11 cellular contexts compared by ENCODE assay signal in the genomic region with DNA sequence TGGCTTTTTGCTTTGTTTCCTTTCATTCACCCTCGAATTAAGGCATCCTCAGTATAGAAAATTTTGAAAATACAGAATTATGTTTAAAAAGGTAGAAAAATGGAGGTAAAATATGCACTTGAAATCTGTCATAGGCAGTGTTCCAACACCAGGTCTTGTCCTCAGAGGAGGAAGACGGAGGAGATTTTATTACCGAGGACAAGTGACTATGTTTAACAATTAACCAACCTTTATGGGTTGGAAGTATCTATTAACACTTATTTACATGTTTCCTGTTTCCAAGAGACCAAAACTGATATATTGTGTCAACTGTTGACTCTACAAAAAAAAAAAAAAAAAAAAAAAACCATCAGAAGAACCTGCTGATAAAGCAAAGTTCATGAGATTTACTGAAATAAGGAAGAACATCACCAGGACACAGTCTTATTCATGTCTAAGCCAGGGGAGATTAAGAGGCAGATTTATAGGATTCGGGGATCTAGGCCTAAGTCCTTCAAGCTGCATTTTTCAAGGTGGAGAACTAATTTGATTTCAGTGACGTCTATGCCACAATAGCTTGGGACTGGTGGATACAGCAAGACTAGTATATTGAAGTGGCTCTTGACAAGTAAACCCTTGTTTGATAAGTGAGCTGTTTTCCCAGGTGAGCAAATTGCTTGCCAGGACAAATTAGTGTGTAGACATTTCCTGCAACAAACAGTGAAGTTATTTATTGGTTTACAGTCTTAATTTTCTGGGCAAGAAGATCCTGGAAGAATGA.
DNase-seq lines count a peak whose midpoint lies in the region; ATAC-seq, FAIRE-seq and TF ChIP-seq lines count a peak whose summit lies in the region.
"Had no signal": no experiment of that assay in that cellular context is flagged by ENCODE, and none has a peak within 500 bp of the region (broad histone marks: within the 10 kb centered on the region; RNA-seq: fewer than 3 reads in every experiment).

No MANE protein-coding gene starts in this region.

- H3K36me3 ChIP-seq in HepG2 (replicated peaks in 1 of 2; ENCODE audit: control insufficient read depth in 1 of 2, insufficient read depth in 2 of 2, low read length in 2 of 2) (no peaks in the 10 kb centered on the region), right lobe of liver (peaks cover 0 to 11% (median 0%) of the 10 kb centered on the region in 4 donors), body of pancreas (replicated peaks in 1 of 2; ENCODE audit: insufficient read depth in 1 of 2, low read depth in 2 of 2) (no peaks in the 10 kb centered on the region), mucosa of descending colon (ENCODE audit: low read depth) (no peaks in the 10 kb centered on the region), aorta (ENCODE audit: control insufficient read depth in 1 of 2, insufficient read depth in 2 of 2, low read length in 1 of 2) (no peaks in the 10 kb centered on the region), MM.1S (replicated peaks; ENCODE audit: insufficient read depth, low read length) (no peaks in the 10 kb centered on the region)

- WGBS in HepG2 (ENCODE audit: low lambda C conversion rate), result 81% methylated on average over 5 of the region's 5 CpGs
- WGBS in right lobe of liver (ENCODE audit: insufficient coverage, low coverage, low lambda C conversion rate, missing lambda C conversion rate), result 51% methylated on average over 5 of the region's 5 CpGs
- WGBS in body of pancreas, 2 donors, result 37 to 49% methylated on average over 5 of the region's 5 CpGs
- 59 to 63% methylated on average over 5 of the region's 5 CpGs for WGBS in aorta, 2 donors

- ATAC-seq in HepG2, result no peak
- no peak for ATAC-seq in right lobe of liver
- ATAC-seq in body of pancreas, result peak; percentile 47
- peak; percentile 70 for ATAC-seq in mucosa of descending colon
- ATAC-seq in aorta (ENCODE audit: low FRiP score), result no peak
- ATAC-seq in HG02763 (IDR thresholded peaks at IDR 0.05; ENCODE audit: unreplicated experiment), result no peak
- no peak for ATAC-seq in HG02759 (IDR thresholded peaks at IDR 0.05; ENCODE audit: unreplicated experiment)
- ATAC-seq: activated CD8-positive, alpha-beta T cell treated with anti-CD3 and anti-CD28 coated beads, Interleukin-2, amount 10 ng/mL, durations not matched to agents 7 days and 5 days had no signal

- H3K27ac ChIP-seq in HepG2 (ENCODE audit: extremely low read length, insufficient read depth, low read length) (no peak overlapping the region), right lobe of liver (peak overlapping the region in 1 of 3 donors; percentile 25), body of pancreas (peak overlapping the region in 3 of 4 donors; percentile 59 to 77 (median 76)), aorta (ENCODE audit: low read depth in 1 of 2, low read length in 2 of 2) (no peak overlapping the region), MM.1S (ENCODE audit: low read length) (no peak overlapping the region)

- H3K79me2 ChIP-seq in HepG2 (ENCODE audit: insufficient read depth, low read length) (no peaks in the 10 kb centered on the region), MM.1S (ENCODE audit: low read length) (no peaks in the 10 kb centered on the region)

- TF ChIP-seq CTCF in HepG2 (CRISPR knock-in tag; IDR thresholded peaks at IDR 0.05), result no peak
- TF ChIP-seq CTCF in right lobe of liver (IDR thresholded peaks at IDR 0.05), result no peak
- no peak for TF ChIP-seq CTCF in body of pancreas (IDR thresholded peaks at IDR 0.05)
- TF ChIP-seq CTCF in mucosa of descending colon (IDR thresholded peaks at IDR 0.05), result no peak
- TF ChIP-seq CTCF in MM.1S (IDR thresholded peaks at IDR 0.05; ENCODE audit: low read length), result no peak

- H3K9me3 ChIP-seq in HepG2 (ENCODE audit: low read length) (no peaks in the 10 kb centered on the region), right lobe of liver (no peaks in the 10 kb centered on the region), body of pancreas (no peaks in the 10 kb centered on the region), mucosa of descending colon (no peaks in the 10 kb centered on the region), aorta (ENCODE audit: control insufficient read depth, low read length) (no peaks in the 10 kb centered on the region), MM.1S (replicated peaks; ENCODE audit: insufficient read depth, low read length) (no peaks in the 10 kb centered on the region)

- H2AFZ ChIP-seq in HepG2 (ENCODE audit: low read length) (no peak overlapping the region), MM.1S (ENCODE audit: low read length) (no peak overlapping the region)

- no peak for TF ChIP-seq RAD21 in HepG2 (CRISPR knock-in tag; IDR thresholded peaks at IDR 0.05)

- CTCF ChIA-PET in HepG2 (lab: Yijun Ruan, JAX; ENCODE audit: low intra/inter-chr PET ratio, low total read pairs), result no interaction called here

- peaks cover 0 to 17% of the 10 kb centered on the region in 2 experiments; a peak in 2 of 5 replicates for H3K27me3 ChIP-seq in HepG2 (ENCODE audit: control insufficient read depth in 1 of 2, insufficient read depth in 2 of 2, low read length in 2 of 2)
- no peaks in the 10 kb centered on the region for H3K27me3 ChIP-seq in right lobe of liver
- no peaks in the 10 kb centered on the region for H3K27me3 ChIP-seq in body of pancreas
- H3K27me3 ChIP-seq in aorta (ENCODE audit: control insufficient read depth in 1 of 2, insufficient read depth in 2 of 2, low read length in 1 of 2), result no peaks in the 10 kb centered on the region
- H3K27me3 ChIP-seq in MM.1S (replicated peaks; ENCODE audit: insufficient read depth, low read length), result no peaks in the 10 kb centered on the region

- POLR2A ChIA-PET in HepG2 (lab: Yijun Ruan, JAX), result interaction anchor here (1.0 kb wide), 1 partner anchor 74 kb away, joined by 3 read pairs; no protein-coding TSS in a partner anchor

- H3K9ac ChIP-seq in HepG2 (ENCODE audit: insufficient read depth, low read depth, low read length) (no peak overlapping the region), MM.1S (ENCODE audit: low read length) (no peak overlapping the region)

- no peak for FAIRE-seq in HepG2 (lab: Jason Lieb, UNC)
- FAIRE-seq: frontal cortex had no signal

- H3F3A ChIP-seq in MM.1S (ENCODE audit: insufficient read depth, low read length), result no peaks in the 10 kb centered on the region

- H3K4me3 ChIP-seq in HepG2 (replicated peaks in 1 of 3; ENCODE audit: insufficient read depth in 1 of 3, low read depth in 2 of 3, low read length in 3 of 3) (no peak overlapping the region), right lobe of liver (no peak overlapping the region), body of pancreas (no peak overlapping the region), mucosa of descending colon (no peak overlapping the region), aorta (ENCODE audit: low read length in 2 of 2) (peak overlapping the region; percentile 1 to 2), MM.1S (ENCODE audit: low read length) (no peak overlapping the region)

- intact Hi-C loops in HepG2 (cut with micrococcal nuclease; ENCODE audit: unreplicated experiment) (no loop called here), right lobe of liver (cut with DNase I) (no loop called here), body of pancreas (cut with DNase I) (no loop called here), mucosa of descending colon (cut with DNase I, micrococcal nuclease) (no loop called here), aorta (cut with DNase I) (loop anchor here in 1 of 2 donors (5.0 kb wide), 1 partner anchor 47 kb away; no protein-coding TSS in a partner anchor)

- no peaks in the 10 kb centered on the region for H3K9me2 ChIP-seq in MM.1S (replicated peaks; ENCODE audit: insufficient read depth, low read length)

- DNase-seq in HepG2 (ENCODE audit: low spot score) (no peak), right lobe of liver (no peak), body of pancreas (no peak), mucosa of descending colon (peak in 1 of 3 donors; percentile 53), aorta (no peak), MM.1S (no peak)
- DNase-seq: activated CD8-positive, alpha-beta T cell treated with anti-CD3 and anti-CD28 coated beads, Interleukin-2, amount 10 ng/mL, durations not matched to agents 7 days and 5 days; naive B cell had no signal

- peaks cover 37% of the 10 kb centered on the region for H3K4me1 ChIP-seq in HepG2 (ENCODE audit: insufficient read depth, low read length)
- peaks cover 0 to 47% (median 6%) of the 10 kb centered on the region in 4 donors for H3K4me1 ChIP-seq in right lobe of liver
- peaks cover 54% of the 10 kb centered on the region for H3K4me1 ChIP-seq in body of pancreas
- H3K4me1 ChIP-seq in mucosa of descending colon (ENCODE audit: low read depth), result peaks cover 31% of the 10 kb centered on the region
- peaks cover 0 to 11% of the 10 kb centered on the region in 2 donors for H3K4me1 ChIP-seq in aorta (ENCODE audit: control insufficient read depth in 1 of 2, insufficient read depth in 2 of 2, low read length in 2 of 2)
- H3K4me1 ChIP-seq in MM.1S (ENCODE audit: low read length), result no peaks in the 10 kb centered on the region

- H4K20me1 ChIP-seq in HepG2 (ENCODE audit: insufficient read depth, low read length) (no peaks in the 10 kb centered on the region), MM.1S (ENCODE audit: insufficient read depth, low read length) (no peaks in the 10 kb centered on the region)

- H3K4me2 ChIP-seq in HepG2 (ENCODE audit: low read depth, low read length) (no peak overlapping the region), MM.1S (ENCODE audit: low read depth, low read length) (no peak overlapping the region)

- TF ChIP-seq POLR2A in HepG2 (IDR thresholded peaks at IDR 0.05; ENCODE audit: insufficient read depth in 1 of 2, low read depth in 2 of 2, low read length in 2 of 2) (no peak), right lobe of liver (IDR thresholded peaks at IDR 0.05) (no peak), body of pancreas (IDR thresholded peaks at IDR 0.05) (no peak)

- in situ Hi-C loops in HepG2 (cut with HindIII; ENCODE audit: extremely low pct_ligation_motif_present, low pct_unique_long_range_greater_than_20kb), result no loop called here

- no TSS peak for BruUV-seq in HepG2 (replicated peaks; lab: Mats Ljungman, UMichigan)

- TF ChIP-seq EP300 in HepG2 (IDR thresholded peaks at IDR 0.05; ENCODE audit: low read depth in 2 of 2, low read length in 2 of 2) (no peak), HepG2 (CRISPR knock-in tag; IDR thresholded peaks at IDR 0.05; ENCODE audit: borderline replicate concordance) (no peak)

TF ChIP-seq in HepG2, 621 proteins besides CTCF, POLR2A, EP300 and RAD21:
- 0 out of 2 replicates have a peak, but pooled peaks have one; percentile 5 for TF ChIP-seq MAFF (IDR thresholded peaks at IDR 0.05; ENCODE audit: low read depth, low read length)
- no peak for TF ChIP-seq HDAC6 (IDR thresholded peaks at IDR 0.05; ENCODE audit: low read depth, low read length)
- TF ChIP-seq HOXA3 (CRISPR knock-in tag; IDR thresholded peaks at IDR 0.05), result no peak
- no peak for TF ChIP-seq JDP2 (CRISPR knock-in tag; IDR thresholded peaks at IDR 0.05; ENCODE audit: borderline replicate concordance)

Comparison
In these comparisons a context has a peak if more than half of its experiments do, and no peak if none do; other contexts are left out.
1. ATAC-seq: peak in body of pancreas (single experiment) and mucosa of descending colon (single experiment); none in HepG2 (single experiment), right lobe of liver (0 of 4), aorta (single experiment), HG02763 (single experiment) and HG02759 (single experiment).
2. H3K27ac ChIP-seq: peak in body of pancreas (3 of 4); none in HepG2 (single experiment), aorta (0 of 2) and MM.1S (single experiment).
3. H3K4me3 ChIP-seq: peak in aorta (2 of 2); none in HepG2 (0 of 3), right lobe of liver (0 of 3), body of pancreas (0 of 2), mucosa of descending colon (single experiment) and MM.1S (single experiment).